ENCODE assay signal across 8 cellular contexts in the genomic region with DNA sequence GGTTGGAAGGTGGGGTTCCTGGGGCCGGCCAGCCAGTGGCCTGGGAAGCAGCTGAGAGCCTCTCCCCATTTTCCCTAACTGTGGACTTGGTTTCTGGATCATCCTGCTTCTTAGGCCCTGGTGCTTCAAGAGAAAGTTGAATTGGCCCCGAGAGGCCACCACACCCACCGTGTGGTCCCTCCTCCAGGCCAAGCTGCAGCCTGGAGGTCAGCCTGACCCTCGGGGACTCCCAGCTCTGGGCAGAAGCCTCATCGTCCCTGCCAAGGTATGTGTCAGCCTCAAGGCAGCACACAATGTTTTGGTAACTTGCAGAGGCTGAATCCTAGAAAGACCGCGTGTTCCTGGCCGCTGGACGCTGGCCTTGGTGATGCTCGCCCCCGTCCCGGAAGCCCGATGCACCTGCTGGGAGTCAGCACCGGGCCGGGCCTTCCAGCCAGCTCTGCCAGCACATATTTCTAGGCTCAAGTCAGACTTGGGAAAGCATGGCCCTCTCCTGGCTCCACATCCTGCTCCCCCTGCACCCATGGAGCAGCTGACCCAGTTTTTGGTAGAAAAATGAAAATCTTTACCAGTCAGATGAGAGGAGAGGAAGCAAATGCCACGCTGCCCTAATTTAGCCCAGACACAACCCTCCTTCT.
DNase-seq lines count a peak whose midpoint lies in the region; ATAC-seq and TF ChIP-seq lines count a peak whose summit lies in the region.

No MANE protein-coding gene starts in this region.

- H3K9me3 Mint-ChIP-seq in activated CD4-positive, alpha-beta memory T cell treated with anti-CD3 and anti-CD28 coated beads for 36 hours = no peaks in the 10 kb centered on the region
- H3K9me3 Mint-ChIP-seq in glutamatergic neuron (ENCODE audit: unreplicated experiment) (peaks cover 2% of the 10 kb centered on the region), WTC11 (no peaks in the 10 kb centered on the region)

- CTCF ChIA-PET in activated CD4-positive, alpha-beta memory T cell treated with anti-CD3 and anti-CD28 coated beads for 36 hours (lab: Charles Lee) = interaction anchor here (1.1 to 3.5 kb wide), 5 partner anchors 20 to 137 kb away, joined by 3 to 28 read pairs (median 8); no protein-coding TSS in a partner anchor
- CTCF ChIA-PET in WTC11 (lab: Charles Lee) = interaction anchor here (0.6 to 1.7 kb wide), 3 partner anchors 7 to 223 kb away, joined by 4 read pairs; no protein-coding TSS in a partner anchor

- peak; percentile 72 for DNase-seq in EL
- no peak for DNase-seq in activated CD4-positive, alpha-beta memory T cell treated with anti-CD3 and anti-CD28 coated beads for 36 hours
- DNase-seq in glutamatergic neuron = no peak
- DNase-seq in retina = peak; percentile 43
- DNase-seq in DMS 273 treated with DMSO at 0.1 percent for 48 hours (lab: John Stamatoyannopoulos, UW) = no peak
- DNase-seq in WTC11 (ENCODE audit: low spot score) = no peak
- DNase-seq in stimulated activated naive CD4-positive, alpha-beta T cell (lab: John Stamatoyannopoulos, UW) = no peak

- no peaks in the 10 kb centered on the region for H3K36me3 Mint-ChIP-seq in activated CD4-positive, alpha-beta memory T cell treated with anti-CD3 and anti-CD28 coated beads for 36 hours
- H3K36me3 Mint-ChIP-seq in glutamatergic neuron (ENCODE audit: unreplicated experiment) (no peaks in the 10 kb centered on the region), WTC11 (no peaks in the 10 kb centered on the region)

- POLR2A ChIA-PET in activated CD4-positive, alpha-beta memory T cell treated with anti-CD3 and anti-CD28 coated beads for 36 hours (lab: Charles Lee) = interaction anchor here (0.7 to 3.5 kb wide), 8 partner anchors 20 to 250 kb away, joined by 3 to 28 read pairs (median 6); a partner anchor contains a TSS
- POLR2A ChIA-PET in WTC11 (lab: Charles Lee) = no interaction called here

- TF ChIP-seq CTCF in glutamatergic neuron (IDR thresholded peaks at IDR 0.05; ENCODE audit: partially characterized antibody, unreplicated experiment) = no peak
- TF ChIP-seq CTCF in WTC11 (IDR thresholded peaks at IDR 0.05) = no peak

- H3K27me3 Mint-ChIP-seq in activated CD4-positive, alpha-beta memory T cell treated with anti-CD3 and anti-CD28 coated beads for 36 hours = peaks cover 15% of the 10 kb centered on the region
- H3K27me3 Mint-ChIP-seq in glutamatergic neuron (ENCODE audit: unreplicated experiment) (peaks cover 6% of the 10 kb centered on the region), WTC11 (ENCODE audit: low read depth) (peaks cover 6% of the 10 kb centered on the region; the same call in 1 of the 2 replicates)

- intact Hi-C loops in activated CD4-positive, alpha-beta memory T cell treated with anti-CD3 and anti-CD28 coated beads for 36 hours (cut with micrococcal nuclease) = loop anchor here (5.0 kb wide), 1 partner anchor 313 kb away; a partner anchor contains a TSS

- peaks cover 45% of the 10 kb centered on the region for H3K4me1 Mint-ChIP-seq in activated CD4-positive, alpha-beta memory T cell treated with anti-CD3 and anti-CD28 coated beads for 36 hours (ENCODE audit: low read depth)
- H3K4me1 Mint-ChIP-seq in glutamatergic neuron (ENCODE audit: low read depth, unreplicated experiment) (peaks cover 32% of the 10 kb centered on the region), WTC11 (peaks cover 20% of the 10 kb centered on the region)

- peak overlapping the region; percentile 50 for H3K4me3 Mint-ChIP-seq in activated CD4-positive, alpha-beta memory T cell treated with anti-CD3 and anti-CD28 coated beads for 36 hours
- H3K4me3 Mint-ChIP-seq in glutamatergic neuron (ENCODE audit: unreplicated experiment) (peak overlapping the region; percentile 25), WTC11 (no peak overlapping the region)

- ATAC-seq in GM21529 (IDR thresholded peaks at IDR 0.05; ENCODE audit: unreplicated experiment) (no peak), WTC11 (no peak)

- peak overlapping the region; percentile 77 for H3K27ac Mint-ChIP-seq in activated CD4-positive, alpha-beta memory T cell treated with anti-CD3 and anti-CD28 coated beads for 36 hours
- no peak overlapping the region for H3K27ac Mint-ChIP-seq in glutamatergic neuron (ENCODE audit: unreplicated experiment)
- H3K27ac Mint-ChIP-seq in WTC11 = no peak overlapping the region

TF ChIP-seq in WTC11, 78 proteins besides CTCF, POLR2A, EP300 and RAD21:
- TF ChIP-seq EMX1 (CRISPR knock-in tag; IDR thresholded peaks at IDR 0.05) (no peak), CBFB (CRISPR knock-in tag; IDR thresholded peaks at IDR 0.05; ENCODE audit: low read depth) (no peak), ZNF317 (CRISPR knock-in tag; IDR thresholded peaks at IDR 0.05; ENCODE audit: borderline replicate concordance, low read depth) (no peak), SP1 (CRISPR knock-in tag; conservative IDR thresholded peaks at IDR 0.05) (no peak), TCF7 (CRISPR knock-in tag; IDR thresholded peaks at IDR 0.05; ENCODE audit: low read depth) (no peak), ZNF396 (CRISPR knock-in tag; IDR thresholded peaks at IDR 0.05; ENCODE audit: borderline replicate concordance) (no peak), IRF2 (CRISPR knock-in tag; IDR thresholded peaks at IDR 0.05; ENCODE audit: borderline replicate concordance, low read depth) (no peak), ZNF416 (CRISPR knock-in tag; IDR thresholded peaks at IDR 0.05) (no peak)
- TF ChIP-seq, protein P1, sequence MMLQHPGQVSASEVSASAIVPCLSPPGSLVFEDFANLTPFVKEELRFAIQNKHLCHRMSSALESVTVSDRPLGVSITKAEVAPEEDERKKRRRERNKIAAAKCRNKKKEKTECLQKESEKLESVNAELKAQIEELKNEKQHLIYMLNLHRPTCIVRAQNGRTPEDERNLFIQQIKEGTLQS (CRISPR knock-in tag; conservative IDR thresholded peaks at IDR 0.05) = no peak
- TF ChIP-seq, protein P2, sequence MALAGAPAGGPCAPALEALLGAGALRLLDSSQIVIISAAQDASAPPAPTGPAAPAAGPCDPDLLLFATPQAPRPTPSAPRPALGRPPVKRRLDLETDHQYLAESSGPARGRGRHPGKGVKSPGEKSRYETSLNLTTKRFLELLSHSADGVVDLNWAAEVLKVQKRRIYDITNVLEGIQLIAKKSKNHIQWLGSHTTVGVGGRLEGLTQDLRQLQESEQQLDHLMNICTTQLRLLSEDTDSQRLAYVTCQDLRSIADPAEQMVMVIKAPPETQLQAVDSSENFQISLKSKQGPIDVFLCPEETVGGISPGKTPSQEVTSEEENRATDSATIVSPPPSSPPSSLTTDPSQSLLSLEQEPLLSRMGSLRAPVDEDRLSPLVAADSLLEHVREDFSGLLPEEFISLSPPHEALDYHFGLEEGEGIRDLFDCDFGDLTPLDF (CRISPR knock-in tag; IDR thresholded peaks at IDR 0.05) = no peak
- TF ChIP-seq, protein P3, sequence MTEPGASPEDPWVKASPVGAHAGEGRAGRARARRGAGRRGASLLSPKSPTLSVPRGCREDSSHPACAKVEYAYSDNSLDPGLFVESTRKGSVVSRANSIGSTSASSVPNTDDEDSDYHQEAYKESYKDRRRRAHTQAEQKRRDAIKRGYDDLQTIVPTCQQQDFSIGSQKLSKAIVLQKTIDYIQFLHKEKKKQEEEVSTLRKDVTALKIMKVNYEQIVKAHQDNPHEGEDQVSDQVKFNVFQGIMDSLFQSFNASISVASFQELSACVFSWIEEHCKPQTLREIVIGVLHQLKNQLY (CRISPR knock-in tag; IDR thresholded peaks at IDR 0.05) = no peak
- TF ChIP-seq, protein P4, sequence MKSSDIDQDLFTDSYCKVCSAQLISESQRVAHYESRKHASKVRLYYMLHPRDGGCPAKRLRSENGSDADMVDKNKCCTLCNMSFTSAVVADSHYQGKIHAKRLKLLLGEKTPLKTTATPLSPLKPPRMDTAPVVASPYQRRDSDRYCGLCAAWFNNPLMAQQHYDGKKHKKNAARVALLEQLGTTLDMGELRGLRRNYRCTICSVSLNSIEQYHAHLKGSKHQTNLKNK (CRISPR knock-in tag; IDR thresholded peaks at IDR 0.05) = no peak
- TF ChIP-seq, protein P5, sequence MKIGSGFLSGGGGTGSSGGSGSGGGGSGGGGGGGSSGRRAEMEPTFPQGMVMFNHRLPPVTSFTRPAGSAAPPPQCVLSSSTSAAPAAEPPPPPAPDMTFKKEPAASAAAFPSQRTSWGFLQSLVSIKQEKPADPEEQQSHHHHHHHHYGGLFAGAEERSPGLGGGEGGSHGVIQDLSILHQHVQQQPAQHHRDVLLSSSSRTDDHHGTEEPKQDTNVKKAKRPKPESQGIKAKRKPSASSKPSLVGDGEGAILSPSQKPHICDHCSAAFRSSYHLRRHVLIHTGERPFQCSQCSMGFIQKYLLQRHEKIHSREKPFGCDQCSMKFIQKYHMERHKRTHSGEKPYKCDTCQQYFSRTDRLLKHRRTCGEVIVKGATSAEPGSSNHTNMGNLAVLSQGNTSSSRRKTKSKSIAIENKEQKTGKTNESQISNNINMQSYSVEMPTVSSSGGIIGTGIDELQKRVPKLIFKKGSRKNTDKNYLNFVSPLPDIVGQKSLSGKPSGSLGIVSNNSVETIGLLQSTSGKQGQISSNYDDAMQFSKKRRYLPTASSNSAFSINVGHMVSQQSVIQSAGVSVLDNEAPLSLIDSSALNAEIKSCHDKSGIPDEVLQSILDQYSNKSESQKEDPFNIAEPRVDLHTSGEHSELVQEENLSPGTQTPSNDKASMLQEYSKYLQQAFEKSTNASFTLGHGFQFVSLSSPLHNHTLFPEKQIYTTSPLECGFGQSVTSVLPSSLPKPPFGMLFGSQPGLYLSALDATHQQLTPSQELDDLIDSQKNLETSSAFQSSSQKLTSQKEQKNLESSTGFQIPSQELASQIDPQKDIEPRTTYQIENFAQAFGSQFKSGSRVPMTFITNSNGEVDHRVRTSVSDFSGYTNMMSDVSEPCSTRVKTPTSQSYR (CRISPR knock-in tag; IDR thresholded peaks at IDR 0.05) = no peak
- TF ChIP-seq, protein P6, sequence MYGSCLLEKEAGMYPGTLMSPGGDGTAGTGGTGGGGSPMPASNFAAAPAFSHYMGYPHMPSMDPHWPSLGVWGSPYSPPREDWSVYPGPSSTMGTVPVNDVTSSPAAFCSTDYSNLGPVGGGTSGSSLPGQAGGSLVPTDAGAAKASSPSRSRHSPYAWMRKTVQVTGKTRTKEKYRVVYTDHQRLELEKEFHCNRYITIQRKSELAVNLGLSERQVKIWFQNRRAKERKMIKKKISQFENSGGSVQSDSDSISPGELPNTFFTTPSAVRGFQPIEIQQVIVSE (CRISPR knock-in tag; IDR thresholded peaks at IDR 0.05; ENCODE audit: borderline replicate concordance) = no peak
TF ChIP-seq in WTC11: peak in this region for 0.

Comparison
In these comparisons a context has a peak if more than half of its experiments do, and no peak if none do; other contexts are left out.
1. DNase-seq: peak in EL (single experiment) and retina (single experiment); none in activated CD4-positive, alpha-beta memory T cell treated with anti-CD3 and anti-CD28 coated beads for 36 hours (single experiment), glutamatergic neuron (single experiment), DMS 273 treated with DMSO at 0.1 percent for 48 hours (single experiment), WTC11 (single experiment) and stimulated activated naive CD4-positive, alpha-beta T cell (0 of 6).